ENCODE assay signal across 8 cellular contexts in the genomic region with DNA sequence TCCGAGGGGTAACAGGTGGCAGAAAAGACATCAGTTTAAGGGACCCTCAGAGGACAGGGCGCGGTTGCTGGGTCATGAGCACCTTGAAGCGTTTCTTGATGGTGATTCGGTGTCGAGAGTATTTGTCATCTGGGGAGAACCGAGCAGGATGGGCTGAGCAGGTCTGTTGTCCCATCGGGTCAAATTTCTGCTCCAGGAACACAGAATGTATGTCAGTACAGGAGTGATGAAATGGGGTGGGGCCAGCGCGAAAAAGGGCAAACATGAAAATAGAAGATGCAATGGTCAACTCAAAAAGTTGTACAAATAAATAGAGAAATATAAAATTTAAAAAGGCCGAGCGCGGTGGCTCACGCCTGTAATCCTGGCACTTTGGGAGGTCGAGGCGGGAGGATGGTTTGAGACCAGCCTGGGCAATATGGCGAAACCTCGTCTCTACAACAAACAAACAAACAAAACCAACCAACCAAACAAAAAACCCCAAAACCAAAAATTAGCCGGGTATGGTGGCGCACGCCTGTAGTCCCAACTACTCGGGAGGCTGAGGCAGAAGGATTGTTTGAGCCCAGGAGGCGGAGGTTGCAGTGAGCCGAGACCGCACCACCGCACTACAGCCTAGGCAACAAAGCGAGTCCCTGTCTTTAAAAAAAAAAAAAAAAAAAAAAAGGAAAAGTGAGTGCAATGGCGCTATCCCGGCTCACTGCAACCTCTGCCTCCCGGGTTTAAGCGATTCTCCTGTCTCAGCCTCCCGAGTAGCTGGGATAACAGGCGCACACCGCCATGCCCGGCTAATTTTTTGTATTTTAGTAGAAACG. TPM values are rescaled to one million over a fixed set of nuclear protein-coding genes. Genes with fewer than 3 reads are reported as not detected.
A peak's percentile ranks its signal among the peaks of the same experiment; 100 is the strongest.
DNase-seq lines count a peak whose midpoint lies in the region; ATAC-seq and TF ChIP-seq lines count a peak whose summit lies in the region.

No MANE protein-coding gene starts in this region.

- H3K4me3 Mint-ChIP-seq in progenitor cell of endocrine pancreas (ENCODE audit: low read depth) (no peak overlapping the region), T-helper 17 cell (no peak overlapping the region)

- no peak for DNase-seq in OCI-LY7 (ENCODE audit: low spot score)
- DNase-seq in esophagus squamous epithelium (lab: John Stamatoyannopoulos, UW), result no peak
- DNase-seq in progenitor cell of endocrine pancreas (ENCODE audit: low spot score, unreplicated experiment), result no peak
- no peak for DNase-seq in T-helper 17 cell
- no peak for DNase-seq in midbrain (lab: John Stamatoyannopoulos, UW)
- DNase-seq in stimulated activated CD4-positive, alpha-beta T cell treated with anti-CD3 and anti-CD28 coated beads, Interleukin-2, amount 100 ng/mL, for 48 hours, result no peak

- H3K36me3 ChIP-seq in OCI-LY7 (ENCODE audit: insufficient read depth, low read length), result peaks cover 35% of the 10 kb centered on the region
- peaks cover 0 to 22% (median 0%) of the 10 kb centered on the region in 3 donors for H3K36me3 ChIP-seq in esophagus squamous epithelium

- H3K27ac ChIP-seq in OCI-LY7 (ENCODE audit: low read depth, low read length, poor library complexity, severe bottlenecking) (peak overlapping the region; percentile 78), esophagus squamous epithelium (peak overlapping the region; percentile 90 to 95 (median 90))

- peak overlapping the region; percentile 97 for H2AFZ ChIP-seq in OCI-LY7 (ENCODE audit: low read length)

- H3K4me1 Mint-ChIP-seq in progenitor cell of endocrine pancreas (ENCODE audit: low read depth), result peaks cover 8% of the 10 kb centered on the region
- peaks cover 13% of the 10 kb centered on the region for H3K4me1 Mint-ChIP-seq in T-helper 17 cell

- no peaks in the 10 kb centered on the region for H3K9me2 ChIP-seq in OCI-LY7 (ENCODE audit: insufficient read depth, low read length)

- H3K4me3 ChIP-seq in GM08714 (ENCODE audit: low read length) (peak overlapping the region; percentile 85), OCI-LY7 (ENCODE audit: low read depth, low read length, poor library complexity, severe bottlenecking) (peak overlapping the region; percentile 91), esophagus squamous epithelium (peak overlapping the region; percentile 55 to 72 (median 70))

- POLR2A ChIA-PET in OCI-LY7 (lab: Charles Lee), result interaction anchor here (1.1 to 1.3 kb wide), 2 partner anchors 24 to 25 kb away, joined by 3 to 5 read pairs; a partner anchor contains a TSS

- H3K36me3 Mint-ChIP-seq in progenitor cell of endocrine pancreas (ENCODE audit: insufficient read depth) (peaks cover 12% of the 10 kb centered on the region), T-helper 17 cell (ENCODE audit: low read depth) (peaks cover 2% of the 10 kb centered on the region)

- no peaks in the 10 kb centered on the region for H3K27me3 ChIP-seq in esophagus squamous epithelium

- H3K4me1 ChIP-seq in OCI-LY7 (ENCODE audit: insufficient read depth, low read length, poor library complexity, severe bottlenecking) (peaks cover 13% of the 10 kb centered on the region), esophagus squamous epithelium (peaks cover 6 to 48% (median 8%) of the 10 kb centered on the region in 3 donors)

- no peak for TF ChIP-seq POLR2A in esophagus squamous epithelium (IDR thresholded peaks at IDR 0.05)

- peak overlapping the region; percentile 65 for H3K4me2 ChIP-seq in OCI-LY7 (ENCODE audit: low read length)

- CTCF ChIA-PET in OCI-LY7 (lab: Charles Lee; ENCODE audit: unreplicated experiment), result no interaction called here

- H3K27ac Mint-ChIP-seq in progenitor cell of endocrine pancreas (peak overlapping the region; percentile 85), T-helper 17 cell (no peak overlapping the region)

- 49 to 53% methylated on average over 31 to 34 of the region's 36 CpGs for WGBS in esophagus squamous epithelium, 2 donors

- intact Hi-C loops in OCI-LY7 (cut with micrococcal nuclease; ENCODE audit: unreplicated experiment), result loop anchor here (2.0 kb wide), 2 partner anchors 241 to 247 kb away; a partner anchor contains a TSS
- intact Hi-C loops in esophagus squamous epithelium (cut with DNase I), result no loop called here

- no peaks in the 10 kb centered on the region for H4K20me1 ChIP-seq in OCI-LY7 (ENCODE audit: insufficient read depth, low read length)

- BruUV-seq in OCI-LY7 (replicated peaks; lab: Mats Ljungman, UMichigan), result no TSS peak

- TF ChIP-seq CTCF in OCI-LY7 (conservative IDR thresholded peaks at IDR 0.05; ENCODE audit: low read length) (no peak), esophagus squamous epithelium (IDR thresholded peaks at IDR 0.05) (no peak), progenitor cell of endocrine pancreas (IDR thresholded peaks at IDR 0.05; ENCODE audit: unreplicated experiment) (no peak)

- H3K79me2 ChIP-seq in OCI-LY7 (ENCODE audit: insufficient read depth, low read depth, low read length), result peaks cover 19% of the 10 kb centered on the region

- ATAC-seq in T-helper 17 cell (no peak), HG03025 (IDR thresholded peaks at IDR 0.05; ENCODE audit: low FRiP score, unreplicated experiment) (no peak)

- no peaks in the 10 kb centered on the region for H3K9me3 Mint-ChIP-seq in progenitor cell of endocrine pancreas (ENCODE audit: low read depth)

- H3K27me3 Mint-ChIP-seq in progenitor cell of endocrine pancreas (peaks cover 3% of the 10 kb centered on the region), T-helper 17 cell (no peaks in the 10 kb centered on the region)

- H3K9me3 ChIP-seq in OCI-LY7 (ENCODE audit: low read length) (no peaks in the 10 kb centered on the region), esophagus squamous epithelium (no peaks in the 10 kb centered on the region), T-helper 17 cell (ENCODE audit: control insufficient read depth, low read length, poor library complexity, severe bottlenecking) (no peaks in the 10 kb centered on the region)

RNA-seq across cellular contexts. Expression of a gene that starts 0.8 kb away (rescaled TPM):
- 115 and 191 TPM in 2 replicates for total RNA-seq in OCI-LY7 (2014; rRNA removed; shearing (Covaris generic))
- total RNA-seq in OCI-LY7 (2022) (125 and 130 TPM in 2 replicates), esophagus squamous epithelium (100 to 1,000 TPM; 132 to 213 (median 176) TPM), progenitor cell of endocrine pancreas (134 and 139 TPM in 2 replicates), T-helper 17 cell (10 to 100 TPM; 40.8 to 52.8 TPM)

RNA-seq across cellular contexts. Expression of a gene that starts 1.0 kb away (rescaled TPM):
- total RNA-seq in OCI-LY7 (2014; rRNA removed; shearing (Covaris generic)), result not detected in 2 replicates
- total RNA-seq in OCI-LY7 (2022) (not detected in 2 replicates), esophagus squamous epithelium (not detected), progenitor cell of endocrine pancreas (not detected in 2 replicates), T-helper 17 cell (not detected)

RNA-seq across cellular contexts. Expression of a gene that starts 4.5 kb away (rescaled TPM):
- total RNA-seq in OCI-LY7 (2014; rRNA removed; shearing (Covaris generic)), result 8.9 and 11.5 TPM in 2 replicates
- total RNA-seq in OCI-LY7 (2022), result 14.9 and 16.1 TPM in 2 replicates
- 10 to 100 TPM; 33.0 to 70.3 (median 49.5) TPM for total RNA-seq in esophagus squamous epithelium
- 28.7 and 30.9 TPM in 2 replicates for total RNA-seq in progenitor cell of endocrine pancreas
- 10 to 100 TPM; 57.9 to 69.2 TPM for total RNA-seq in T-helper 17 cell

RNA-seq across cellular contexts. Expression of a gene that starts 24.9 kb away (rescaled TPM):
- total RNA-seq in OCI-LY7 (2014; rRNA removed; shearing (Covaris generic)), result 27.8 and 44.3 TPM in 2 replicates
- total RNA-seq in OCI-LY7 (2022) (74.5 and 84.4 TPM in 2 replicates), esophagus squamous epithelium (10 to 100 TPM; 11.8 to 40.2 (median 32.6) TPM), progenitor cell of endocrine pancreas (65.7 and 68.2 TPM in 2 replicates), T-helper 17 cell (10 to 100 TPM; 93.2 to 99.0 TPM)
